In the genomic region with DNA sequence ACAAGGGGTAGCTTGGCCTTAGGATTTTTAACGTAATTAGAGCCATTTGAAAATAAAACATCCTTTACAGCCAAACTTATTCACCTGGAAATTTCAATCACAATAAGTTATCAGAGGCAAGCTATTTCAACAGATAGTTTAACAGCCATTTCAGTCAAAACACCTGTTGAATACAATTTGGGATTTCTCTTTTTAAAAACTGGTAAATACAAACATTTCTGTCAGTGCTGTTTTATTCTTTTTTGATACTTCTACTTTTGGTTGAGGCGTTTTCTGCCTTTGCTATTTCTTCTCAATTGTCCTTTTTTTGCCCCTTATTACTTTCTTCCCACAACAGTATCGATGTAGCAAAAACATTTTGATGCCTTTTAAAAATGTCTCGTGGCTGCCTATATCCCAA, we compare ENCODE assay signal across 30 cellular contexts. TPM values are rescaled to one million over a fixed set of nuclear protein-coding genes. Genes with fewer than 3 reads are reported as not detected.
DNase-seq lines count a peak whose midpoint lies in the region; FAIRE-seq and TF ChIP-seq lines count a peak whose summit lies in the region.
"Had no signal": no experiment of that assay in that cellular context is flagged by ENCODE, and none has a peak within 500 bp of the region (broad histone marks: within the 10 kb centered on the region; RNA-seq: fewer than 3 reads in every experiment).

No MANE protein-coding gene starts in this region.

- H4K20me1 ChIP-seq in astrocyte (ENCODE audit: insufficient read depth, low read length), result no peaks in the 10 kb centered on the region
- H4K20me1 ChIP-seq: BLaER1 treated with 17β-estradiol and CSF1 and Interleukin-3, amounts not matched to agents 10 nM and 100 nM had no signal

- peaks cover 2% of the 10 kb centered on the region for H3K27me3 ChIP-seq in astrocyte (ENCODE audit: insufficient read depth, low read length)
- no peaks in the 10 kb centered on the region for H3K27me3 ChIP-seq in CD4-positive, alpha-beta memory T cell (ENCODE audit: insufficient read depth, low read length)

- no peaks in the 10 kb centered on the region for H3K36me3 ChIP-seq in HEK293 (ENCODE audit: control insufficient read depth in 2 of 2, insufficient read depth in 1 of 2, low read length in 2 of 2)
- H3K36me3 ChIP-seq in astrocyte (ENCODE audit: insufficient read depth, low read length), result no peaks in the 10 kb centered on the region
- no peaks in the 10 kb centered on the region for H3K36me3 ChIP-seq in CD4-positive, alpha-beta memory T cell (ENCODE audit: insufficient read depth, low read length)
- H3K36me3 ChIP-seq: BLaER1 treated with 17β-estradiol and CSF1 and Interleukin-3, amounts not matched to agents 10 nM and 100 nM had no signal

- no peak overlapping the region for H3K4me3 ChIP-seq in HEK293 (ENCODE audit: low read depth, low read length)
- H3K4me3 ChIP-seq in astrocyte (ENCODE audit: insufficient read depth, low read depth, low read length), result no peak overlapping the region
- H3K4me3 ChIP-seq in CD4-positive, alpha-beta memory T cell (ENCODE audit: low read length in 2 of 2), result no peak overlapping the region
- H3K4me3 ChIP-seq: BLaER1 treated with 17β-estradiol and CSF1 and Interleukin-3, amounts not matched to agents 10 nM and 100 nM; GM12878 had no signal

- DNase-seq in astrocyte (ENCODE audit: low read depth) (no peak), nephron progenitor cell (no peak), type B pancreatic cell (ENCODE audit: extremely low spot score, unreplicated experiment) (no peak), amygdala (lab: John Stamatoyannopoulos, UW) (no peak), NCI-H446 (lab: John Stamatoyannopoulos, UW) (no peak), dermis blood vessel endothelial cell (no peak)
- DNase-seq in CD4-positive, alpha-beta memory T cell, result no peak
- DNase-seq: 8988T; AML-193; CD4-positive, alpha-beta T cell; CD8-positive, alpha-beta memory T cell; COR-L47; DMS 273 treated with DMSO at 0.1 percent for 48 hours; DMS153; DMS53; DMS79; DND-41; EL; GDM1 had no signal

- CTCF ChIA-PET in HEK293 (lab: Yijun Ruan, JAX), result interaction anchor here (0.7 kb wide), 1 partner anchor 24 kb away, joined by 3 read pairs; no protein-coding TSS in a partner anchor
- CTCF ChIA-PET in CD4-positive, alpha-beta memory T cell (lab: Charles Lee; ENCODE audit: partially characterized antibody), result no interaction called here

- POLR2A ChIA-PET in HEK293 (lab: Yijun Ruan, JAX), result no interaction called here
- POLR2A ChIA-PET in CD4-positive, alpha-beta memory T cell (lab: Charles Lee; ENCODE audit: partially characterized antibody), result no interaction called here

- H3K9ac ChIP-seq in astrocyte (ENCODE audit: low read length), result no peak overlapping the region
- H3K9ac ChIP-seq: BLaER1 treated with 17β-estradiol and CSF1 and Interleukin-3, amounts not matched to agents 10 nM and 100 nM had no signal

- no peak for TF ChIP-seq CTCF in HEK293 (tag by site-specific recombination; IDR thresholded peaks at IDR 0.05)
- TF ChIP-seq CTCF in astrocyte (IDR thresholded peaks at IDR 0.05; ENCODE audit: insufficient read depth, low read depth, low read length), result no peak
- no peak for TF ChIP-seq CTCF in nephron progenitor cell (IDR thresholded peaks at IDR 0.05)
- no peak for TF ChIP-seq CTCF in type B pancreatic cell (conservative IDR thresholded peaks at IDR 0.05)

- H3K9me3 ChIP-seq in HEK293 (ENCODE audit: control insufficient read depth, insufficient read depth, low read depth, low read length), result peaks cover 3% of the 10 kb centered on the region
- H3K9me3 ChIP-seq in astrocyte (ENCODE audit: insufficient read depth, low read depth, low read length), result no peaks in the 10 kb centered on the region
- no peaks in the 10 kb centered on the region for H3K9me3 ChIP-seq in CD4-positive, alpha-beta memory T cell (ENCODE audit: control insufficient read depth in 1 of 2, low read length in 2 of 2)

- H3K27ac ChIP-seq in HEK293 (ENCODE audit: extremely low read depth, low read depth, low read length) (no peak overlapping the region), astrocyte (ENCODE audit: low read depth, low read length) (no peak overlapping the region)
- no peak overlapping the region for H3K27ac ChIP-seq in CD4-positive, alpha-beta memory T cell (ENCODE audit: low read depth, low read length)
- H3K27ac ChIP-seq: BLaER1 treated with 17β-estradiol and CSF1 and Interleukin-3, amounts not matched to agents 10 nM and 100 nM; C4-2B had no signal

- H3K4me1 ChIP-seq in HEK293 (ENCODE audit: control insufficient read depth, insufficient read depth, low read length) (no peaks in the 10 kb centered on the region), astrocyte (ENCODE audit: insufficient read depth, low read length) (no peaks in the 10 kb centered on the region)
- no peaks in the 10 kb centered on the region for H3K4me1 ChIP-seq in CD4-positive, alpha-beta memory T cell (ENCODE audit: insufficient read depth, low read length)

- no peak overlapping the region for H3K4me2 ChIP-seq in astrocyte (ENCODE audit: low read length)
- H3K4me2 ChIP-seq: BLaER1 treated with 17β-estradiol and CSF1 and Interleukin-3, amounts not matched to agents 10 nM and 100 nM had no signal

- peak; percentile 49 for FAIRE-seq in astrocyte (lab: Jason Lieb, UNC)
- FAIRE-seq: A204.1, GM12878, GM12892, GM18507 had no signal

- H3K4me3 Mint-ChIP-seq in astrocyte (ENCODE audit: unreplicated experiment) (no peak overlapping the region), nephron progenitor cell (peak overlapping the region; percentile 16), type B pancreatic cell (peak overlapping the region; percentile 24)
- H3K4me3 Mint-ChIP-seq in CD4-positive, alpha-beta memory T cell, result no peak overlapping the region
- H3K4me3 Mint-ChIP-seq: B cell; CD4-positive, alpha-beta T cell; CD8-positive, alpha-beta memory T cell had no signal

- H3K9me3 Mint-ChIP-seq in astrocyte (ENCODE audit: unreplicated experiment) (no peaks in the 10 kb centered on the region), nephron progenitor cell (peaks cover 11% of the 10 kb centered on the region), type B pancreatic cell (no peaks in the 10 kb centered on the region)
- H3K9me3 Mint-ChIP-seq in CD4-positive, alpha-beta memory T cell, result peaks cover 0 to 4% (median under 1%) of the 10 kb centered on the region in 8 donors
- H3K9me3 Mint-ChIP-seq: CD4-positive, alpha-beta T cell had no signal

- peaks cover 14% of the 10 kb centered on the region for H3K27me3 Mint-ChIP-seq in astrocyte (ENCODE audit: low read depth, unreplicated experiment)
- peaks cover 55% of the 10 kb centered on the region for H3K27me3 Mint-ChIP-seq in nephron progenitor cell (ENCODE audit: low read depth, poor library complexity)
- peaks cover 63% of the 10 kb centered on the region for H3K27me3 Mint-ChIP-seq in type B pancreatic cell
- H3K27me3 Mint-ChIP-seq in CD4-positive, alpha-beta memory T cell, result peaks cover 12 to 15% of the 10 kb centered on the region in 2 donors

- H3K27ac Mint-ChIP-seq in astrocyte (ENCODE audit: unreplicated experiment) (no peak overlapping the region), nephron progenitor cell (no peak overlapping the region), type B pancreatic cell (no peak overlapping the region)
- no peak overlapping the region for H3K27ac Mint-ChIP-seq in CD4-positive, alpha-beta memory T cell
- H3K27ac Mint-ChIP-seq: B cell; CD4-positive, alpha-beta T cell; CD8-positive, alpha-beta memory T cell had no signal

- no peak overlapping the region for H2AFZ ChIP-seq in astrocyte (ENCODE audit: low read depth, low read length)

- H3K4me1 Mint-ChIP-seq in astrocyte (ENCODE audit: low read depth, unreplicated experiment) (peaks cover 1% of the 10 kb centered on the region), nephron progenitor cell (peaks cover 25% of the 10 kb centered on the region), type B pancreatic cell (ENCODE audit: unreplicated experiment) (peaks cover 5% of the 10 kb centered on the region)
- H3K4me1 Mint-ChIP-seq in CD4-positive, alpha-beta memory T cell, result peaks cover 2 to 10% (median 8%) of the 10 kb centered on the region in 4 donors

- H3K36me3 Mint-ChIP-seq in astrocyte (ENCODE audit: low read depth, unreplicated experiment), result no peaks in the 10 kb centered on the region
- H3K36me3 Mint-ChIP-seq in nephron progenitor cell (ENCODE audit: low read depth), result no peaks in the 10 kb centered on the region
- no peaks in the 10 kb centered on the region for H3K36me3 Mint-ChIP-seq in type B pancreatic cell
- no peaks in the 10 kb centered on the region for H3K36me3 Mint-ChIP-seq in CD4-positive, alpha-beta memory T cell
- H3K36me3 Mint-ChIP-seq: CD8-positive, alpha-beta memory T cell had no signal

- intact Hi-C loops in CD4-positive, alpha-beta memory T cell (cut with micrococcal nuclease), result no loop called here

- no peaks in the 10 kb centered on the region for H3K79me2 ChIP-seq in astrocyte (ENCODE audit: insufficient read depth, low read length)

TF ChIP-seq in HEK293, 187 proteins besides CTCF, POLR2A, EP300 and RAD21:
- TF ChIP-seq ZFP3 (tag by site-specific recombination; IDR thresholded peaks at IDR 0.05; ENCODE audit: low read depth), result no peak
- no peak for TF ChIP-seq ZNF555 (tag by site-specific recombination; conservative IDR thresholded peaks at IDR 0.05)
- peak; percentile 68 for TF ChIP-seq SCRT2 (tag by site-specific recombination; IDR thresholded peaks at IDR 0.05)
- peak; percentile 76 for TF ChIP-seq SCRT1 (tag by site-specific recombination; IDR thresholded peaks at IDR 0.05; ENCODE audit: borderline replicate concordance)

RNA-seq across cellular contexts. Expression of a gene that starts 2.1 kb away (rescaled TPM):
- total RNA-seq in astrocyte, result 0.12 and 0.16 TPM in 2 replicates
- 4.2 and 12.8 TPM in 2 replicates for total RNA-seq in type B pancreatic cell (ENCODE audit: low replicate concordance)
- total RNA-seq in dermis blood vessel endothelial cell, result not detected in 2 replicates
- total RNA-seq in CD4-positive, alpha-beta memory T cell, result not detected
- not detected for polyA plus RNA-seq in CD4-positive, alpha-beta memory T cell
- total RNA-seq: B cell; CD4-positive, alpha-beta T cell; CD8-positive, alpha-beta memory T cell; Daoy; G401; GM12878 had no signal
- polyA plus RNA-seq: BJ; CD8-positive, alpha-beta memory T cell had no signal

Comparison
In these comparisons a context has a peak if more than half of its experiments do, and no peak if none do; other contexts are left out.
1. H3K4me3 Mint-ChIP-seq: peak in nephron progenitor cell (single experiment) and type B pancreatic cell (single experiment); none in astrocyte (single experiment) and CD4-positive, alpha-beta memory T cell (0 of 8).